In the genomic region with DNA sequence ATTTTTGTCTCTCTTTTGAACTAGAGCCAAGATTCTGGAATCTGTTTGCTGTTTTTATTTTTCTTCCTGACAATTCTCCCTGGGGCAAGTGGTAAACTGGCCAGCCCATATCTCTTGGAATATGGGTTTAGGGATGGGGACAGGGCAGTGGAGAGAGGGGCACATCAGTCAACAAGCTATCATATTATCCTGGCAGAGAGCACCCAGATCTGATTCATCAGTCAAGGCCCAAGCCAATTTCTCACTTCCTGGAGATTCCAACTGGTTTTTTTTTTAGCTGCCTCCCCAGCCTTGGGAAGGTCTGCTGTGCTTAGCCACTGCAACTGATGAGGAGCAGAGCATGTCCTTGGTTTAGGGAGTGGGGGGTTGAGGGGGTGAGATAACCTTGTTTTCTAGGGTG, we compare ENCODE assay signal across 12 cellular contexts. TPM values are rescaled to one million over a fixed set of nuclear protein-coding genes. Genes with fewer than 3 reads are reported as not detected.
DNase-seq lines count a peak whose midpoint lies in the region; ATAC-seq and TF ChIP-seq lines count a peak whose summit lies in the region.
"Had no signal": no experiment of that assay in that cellular context is flagged by ENCODE, and none has a peak within 500 bp of the region (broad histone marks: within the 10 kb centered on the region; RNA-seq: fewer than 3 reads in every experiment).

No MANE protein-coding gene starts in this region.

- H2AFZ ChIP-seq in parathyroid adenoma = peak overlapping the region; percentile 59

- CTCF ChIA-PET in BJ (lab: Yijun Ruan, JAX) = no interaction called here

- peak overlapping the region; percentile 1 for H3K27ac ChIP-seq in parathyroid adenoma
- no peak overlapping the region for H3K27ac ChIP-seq in gastroesophageal sphincter

- TF ChIP-seq CTCF in BJ (IDR thresholded peaks at IDR 0.05; ENCODE audit: insufficient read depth, low read depth, low read length) (no peak), foreskin fibroblast (IDR thresholded peaks at IDR 0.05; ENCODE audit: low read depth, low read length) (no peak), parathyroid adenoma (IDR thresholded peaks at IDR 0.05) (no peak), gastroesophageal sphincter (IDR thresholded peaks at IDR 0.05) (no peak)

- H3K9ac ChIP-seq in parathyroid adenoma = no peak overlapping the region

- H3K79me2 ChIP-seq in parathyroid adenoma = no peaks in the 10 kb centered on the region

- H3K4me2 ChIP-seq in parathyroid adenoma (ENCODE audit: low read length) = no peak overlapping the region

- no peak for TF ChIP-seq EP300 in gastroesophageal sphincter (IDR thresholded peaks at IDR 0.05)

- POLR2A ChIA-PET in BJ (lab: Charles Lee) = interaction anchor here (0.5 kb wide), 1 partner anchor 1920 kb away, joined by 3 read pairs; no protein-coding TSS in a partner anchor

- peak; percentile 15 for DNase-seq in BJ (ENCODE audit: low read depth)
- DNase-seq in foreskin fibroblast = peak; percentile 21 to 73
- DNase-seq in islet precursor cell = no peak
- DNase-seq in HPDE6-E6E7 (ENCODE audit: extremely low spot score) = no peak
- DNase-seq: CD8-positive, alpha-beta T cell; NCI-H524; stimulated activated naive CD8-positive, alpha-beta T cell treated with anti-CD3 and anti-CD28 coated beads, Interleukin-15, amount 100 ng/mL, for 72 hours had no signal

- no peak overlapping the region for H3K4me3 ChIP-seq in BJ (ENCODE audit: low read depth, low read length)
- no peak overlapping the region for H3K4me3 ChIP-seq in foreskin fibroblast (ENCODE audit: low read depth in 1 of 2, low read length in 2 of 2)
- no peak overlapping the region for H3K4me3 ChIP-seq in parathyroid adenoma (ENCODE audit: low read depth, low read length)
- no peak overlapping the region for H3K4me3 ChIP-seq in gastroesophageal sphincter

- TF ChIP-seq POLR2A in gastroesophageal sphincter (IDR thresholded peaks at IDR 0.05) = no peak
- TF ChIP-seq POLR2A in GM18505 (IDR thresholded peaks at IDR 0.05; ENCODE audit: borderline replicate concordance, extremely low read depth, insufficient read depth, insufficient read length) = no peak

- ATAC-seq in SK-N-SH treated with all-trans-retinoic acid at 6 μM for 48 hours = peak; percentile 75
- no peak for ATAC-seq in gastroesophageal sphincter
- ATAC-seq in GM18505 (IDR thresholded peaks at IDR 0.05; ENCODE audit: unreplicated experiment) = no peak
- ATAC-seq: CD8-positive, alpha-beta T cell; stimulated activated naive CD8-positive, alpha-beta T cell treated with anti-CD3 and anti-CD28 coated beads, Interleukin-15, amount 100 ng/mL, for 72 hours had no signal

- H3K9me3 ChIP-seq in parathyroid adenoma (ENCODE audit: control insufficient read depth, low read length) (no peaks in the 10 kb centered on the region), gastroesophageal sphincter (no peaks in the 10 kb centered on the region)

- H3K36me3 ChIP-seq in BJ (ENCODE audit: control insufficient read depth, insufficient read depth, low read length) (no peaks in the 10 kb centered on the region; the same call in 1 of the 2 replicates), parathyroid adenoma (ENCODE audit: control insufficient read depth, insufficient read depth, low read length) (no peaks in the 10 kb centered on the region), gastroesophageal sphincter (no peaks in the 10 kb centered on the region)

- H3K27me3 ChIP-seq in BJ (ENCODE audit: control insufficient read depth, insufficient read depth, low read length) (no peaks in the 10 kb centered on the region), parathyroid adenoma (ENCODE audit: control insufficient read depth, insufficient read depth, low read length) (no peaks in the 10 kb centered on the region), gastroesophageal sphincter (no peaks in the 10 kb centered on the region)

- H3K4me1 ChIP-seq in parathyroid adenoma = peaks cover 13% of the 10 kb centered on the region
- H3K4me1 ChIP-seq in gastroesophageal sphincter = peaks cover 0 to 13% (median 0%) of the 10 kb centered on the region in 3 donors

TF ChIP-seq in SK-N-SH treated with all-trans-retinoic acid at 6 μM for 48 hours, 23 proteins besides CTCF, POLR2A, EP300 and RAD21:
- no peak for TF ChIP-seq ARNTL (CRISPR knock-in tag; IDR thresholded peaks at IDR 0.05; ENCODE audit: borderline replicate concordance, low read depth)
- TF ChIP-seq ISL1 (CRISPR knock-in tag; IDR thresholded peaks at IDR 0.05) = peak; percentile 49
- TF ChIP-seq, protein P1, sequence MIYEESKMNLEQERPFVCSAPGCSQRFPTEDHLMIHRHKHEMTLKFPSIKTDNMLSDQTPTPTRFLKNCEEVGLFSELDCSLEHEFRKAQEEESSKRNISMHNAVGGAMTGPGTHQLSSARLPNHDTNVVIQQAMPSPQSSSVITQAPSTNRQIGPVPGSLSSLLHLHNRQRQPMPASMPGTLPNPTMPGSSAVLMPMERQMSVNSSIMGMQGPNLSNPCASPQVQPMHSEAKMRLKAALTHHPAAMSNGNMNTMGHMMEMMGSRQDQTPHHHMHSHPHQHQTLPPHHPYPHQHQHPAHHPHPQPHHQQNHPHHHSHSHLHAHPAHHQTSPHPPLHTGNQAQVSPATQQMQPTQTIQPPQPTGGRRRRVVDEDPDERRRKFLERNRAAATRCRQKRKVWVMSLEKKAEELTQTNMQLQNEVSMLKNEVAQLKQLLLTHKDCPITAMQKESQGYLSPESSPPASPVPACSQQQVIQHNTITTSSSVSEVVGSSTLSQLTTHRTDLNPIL (CRISPR knock-in tag; IDR thresholded peaks at IDR 0.05; ENCODE audit: low read depth) = no peak
- peak; percentile 10; the same call in 1 of the 2 replicates for TF ChIP-seq GLIS3 (CRISPR knock-in tag; IDR thresholded peaks at IDR 0.05)
- TF ChIP-seq ZNF8 (CRISPR knock-in tag; IDR thresholded peaks at IDR 0.05) = no peak
- TF ChIP-seq, protein P2, sequence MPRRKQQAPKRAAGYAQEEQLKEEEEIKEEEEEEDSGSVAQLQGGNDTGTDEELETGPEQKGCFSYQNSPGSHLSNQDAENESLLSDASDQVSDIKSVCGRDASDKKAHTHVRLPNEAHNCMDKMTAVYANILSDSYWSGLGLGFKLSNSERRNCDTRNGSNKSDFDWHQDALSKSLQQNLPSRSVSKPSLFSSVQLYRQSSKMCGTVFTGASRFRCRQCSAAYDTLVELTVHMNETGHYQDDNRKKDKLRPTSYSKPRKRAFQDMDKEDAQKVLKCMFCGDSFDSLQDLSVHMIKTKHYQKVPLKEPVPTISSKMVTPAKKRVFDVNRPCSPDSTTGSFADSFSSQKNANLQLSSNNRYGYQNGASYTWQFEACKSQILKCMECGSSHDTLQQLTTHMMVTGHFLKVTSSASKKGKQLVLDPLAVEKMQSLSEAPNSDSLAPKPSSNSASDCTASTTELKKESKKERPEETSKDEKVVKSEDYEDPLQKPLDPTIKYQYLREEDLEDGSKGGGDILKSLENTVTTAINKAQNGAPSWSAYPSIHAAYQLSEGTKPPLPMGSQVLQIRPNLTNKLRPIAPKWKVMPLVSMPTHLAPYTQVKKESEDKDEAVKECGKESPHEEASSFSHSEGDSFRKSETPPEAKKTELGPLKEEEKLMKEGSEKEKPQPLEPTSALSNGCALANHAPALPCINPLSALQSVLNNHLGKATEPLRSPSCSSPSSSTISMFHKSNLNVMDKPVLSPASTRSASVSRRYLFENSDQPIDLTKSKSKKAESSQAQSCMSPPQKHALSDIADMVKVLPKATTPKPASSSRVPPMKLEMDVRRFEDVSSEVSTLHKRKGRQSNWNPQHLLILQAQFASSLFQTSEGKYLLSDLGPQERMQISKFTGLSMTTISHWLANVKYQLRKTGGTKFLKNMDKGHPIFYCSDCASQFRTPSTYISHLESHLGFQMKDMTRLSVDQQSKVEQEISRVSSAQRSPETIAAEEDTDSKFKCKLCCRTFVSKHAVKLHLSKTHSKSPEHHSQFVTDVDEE (CRISPR knock-in tag; IDR thresholded peaks at IDR 0.05) = peak; percentile 40; the same call in 1 of the 2 replicates

RNA-seq across cellular contexts. Expression of gene ARHGAP28, which starts 52.3 kb away (rescaled TPM):
- 5.3 and 9.5 TPM in 2 replicates for polyA plus RNA-seq in BJ (2011; rRNA removed)
- polyA minus RNA-seq in BJ (2011; rRNA and poly(A)+ RNA removed) = 7.9 and 9.6 TPM in 2 replicates
- total RNA-seq in gastroesophageal sphincter = 1 to 10 TPM in 2 of 4 donors, under 1 TPM in 2; 0.35 to 1.9 (median 1.1) TPM
- total RNA-seq: CD8-positive, alpha-beta T cell; T-helper 1 cell treated with Interleukin-12 subunit alpha and Interleukin-12 subunit beta and Interleukin-4 antibody, amounts not matched to agents 30 ng/mL and 1 ng/mL, for 36 hours had no signal

Comparison
In these comparisons a context has a peak if more than half of its experiments do, and no peak if none do; other contexts are left out.
1. DNase-seq: peak in BJ (single experiment) and foreskin fibroblast (2 of 2); none in islet precursor cell (single experiment) and HPDE6-E6E7 (single experiment).